Comparison of ENCODE assay signal across 8 cellular contexts in genomic region chr17:83200231-83200699, GRCh38.
DNase-seq lines count a peak whose midpoint lies in the region; ATAC-seq lines count a peak whose summit lies in the region.

No MANE protein-coding gene starts in this region.

- H3K27me3 ChIP-seq in CD4-positive, CD25-positive, alpha-beta regulatory T cell (ENCODE audit: control insufficient read depth, insufficient read depth, low read length) = no peaks in the 10 kb centered on the region
- H3K27me3 ChIP-seq in H7 (ENCODE audit: control insufficient read depth, insufficient read depth, low read length) = no peaks in the 10 kb centered on the region

- H3K27ac Mint-ChIP-seq in CD4-positive, CD25-positive, alpha-beta regulatory T cell = peak overlapping the region; percentile 87 to 90 (median 90)
- peak overlapping the region; percentile 96 for H3K27ac Mint-ChIP-seq in memory B cell

- H3K9me3 Mint-ChIP-seq in CD4-positive, CD25-positive, alpha-beta regulatory T cell = no peaks in the 10 kb centered on the region
- no peaks in the 10 kb centered on the region for H3K9me3 Mint-ChIP-seq in memory B cell

- no peaks in the 10 kb centered on the region for H3K9me3 ChIP-seq in CD4-positive, CD25-positive, alpha-beta regulatory T cell (ENCODE audit: control insufficient read depth in 2 of 2, low read length in 2 of 2)

- peak overlapping the region; percentile 72 for H3K4me3 ChIP-seq in CD4-positive, CD25-positive, alpha-beta regulatory T cell (ENCODE audit: low read depth, low read length)
- H3K4me3 ChIP-seq in H7 (ENCODE audit: insufficient read depth, low read depth, low read length) = no peak overlapping the region

- H3K4me3 Mint-ChIP-seq in CD4-positive, CD25-positive, alpha-beta regulatory T cell = peak overlapping the region; percentile 83 to 90 (median 86)
- peak overlapping the region; percentile 84 for H3K4me3 Mint-ChIP-seq in memory B cell

- DNase-seq in CD4-positive, CD25-positive, alpha-beta regulatory T cell = peak in 1 of 3 donors; percentile 24
- DNase-seq in NOMO-1 treated with DMSO at 0.1 percent for 48 hours (lab: John Stamatoyannopoulos, UW; ENCODE audit: unreplicated experiment) (peak; percentile 81), activated gamma-delta T cell treated with Interleukin-2 at 50 U/mL for 16 hours (peak; percentile 64), memory B cell (ENCODE audit: low spot score in 2 of 2) (peak in 1 of 2 donors; percentile 35), stromal cell of bone marrow (ENCODE audit: low read depth) (peak; percentile 76), H7 (no peak), cortex of kidney (lab: John Stamatoyannopoulos, UW) (no peak)

- peak; percentile 35 to 39 for ATAC-seq in CD4-positive, CD25-positive, alpha-beta regulatory T cell (ENCODE audit: low read depth in 2 of 2)
- ATAC-seq in memory B cell (ENCODE audit: low read depth) (peak; percentile 51), HG02623 (IDR thresholded peaks at IDR 0.05; ENCODE audit: unreplicated experiment) (no peak)

- no peaks in the 10 kb centered on the region for H3K36me3 Mint-ChIP-seq in CD4-positive, CD25-positive, alpha-beta regulatory T cell
- H3K36me3 Mint-ChIP-seq in memory B cell = no peaks in the 10 kb centered on the region

- peak overlapping the region; percentile 54 for H3K27ac ChIP-seq in CD4-positive, CD25-positive, alpha-beta regulatory T cell (ENCODE audit: insufficient read depth, low read length, poor library complexity, severe bottlenecking)

- H3K36me3 ChIP-seq in CD4-positive, CD25-positive, alpha-beta regulatory T cell (ENCODE audit: control insufficient read depth, insufficient read depth, low read length) = no peaks in the 10 kb centered on the region
- no peaks in the 10 kb centered on the region for H3K36me3 ChIP-seq in H7 (replicated peaks; ENCODE audit: control insufficient read depth, insufficient read depth, low read length)

- peaks cover 27% of the 10 kb centered on the region for H3K4me1 ChIP-seq in CD4-positive, CD25-positive, alpha-beta regulatory T cell (ENCODE audit: control insufficient read depth, insufficient read depth, low read length, poor library complexity, severe bottlenecking)

- no peaks in the 10 kb centered on the region for H3K27me3 Mint-ChIP-seq in CD4-positive, CD25-positive, alpha-beta regulatory T cell
- no peaks in the 10 kb centered on the region for H3K27me3 Mint-ChIP-seq in memory B cell

- peaks cover 5 to 37% (median 15%) of the 10 kb centered on the region in 4 donors for H3K4me1 Mint-ChIP-seq in CD4-positive, CD25-positive, alpha-beta regulatory T cell
- peaks cover 31% of the 10 kb centered on the region for H3K4me1 Mint-ChIP-seq in memory B cell

Comparison
In these comparisons a context has a peak if more than half of its experiments do, and no peak if none do; other contexts are left out.
1. DNase-seq: peak in NOMO-1 treated with DMSO at 0.1 percent for 48 hours (single experiment), activated gamma-delta T cell treated with Interleukin-2 at 50 U/mL for 16 hours (single experiment) and stromal cell of bone marrow (single experiment); none in H7 (single experiment) and cortex of kidney (single experiment).